Comparison of ENCODE assay signal across 27 cellular contexts in the genomic region with DNA sequence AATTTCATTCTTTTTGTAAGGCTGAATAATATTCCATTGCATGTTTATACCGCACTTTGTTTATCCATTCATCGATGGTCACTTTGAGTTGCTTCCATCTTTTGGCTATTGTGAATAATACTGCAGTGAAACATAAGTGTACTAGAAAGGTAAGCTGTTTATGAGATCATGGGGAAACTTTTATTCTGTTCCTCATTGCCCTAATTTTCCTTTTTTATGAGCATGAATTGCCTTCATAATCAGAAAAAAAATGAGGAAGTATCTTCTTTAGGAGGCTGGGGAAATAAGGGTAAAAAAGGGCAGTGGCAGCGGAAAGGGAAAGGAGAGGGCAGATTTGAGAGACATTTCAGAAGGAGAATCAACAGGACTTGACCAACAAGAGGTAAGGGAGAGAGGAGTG. TPM values are rescaled to one million over a fixed set of nuclear protein-coding genes. Genes with fewer than 3 reads are reported as not detected.
DNase-seq lines count a peak whose midpoint lies in the region; ATAC-seq and TF ChIP-seq lines count a peak whose summit lies in the region.
"Had no signal": no experiment of that assay in that cellular context is flagged by ENCODE, and none has a peak within 500 bp of the region (broad histone marks: within the 10 kb centered on the region; RNA-seq: fewer than 3 reads in every experiment).

No MANE protein-coding gene starts in this region.

- DNase-seq in activated naive CD4-positive, alpha-beta T cell treated with anti-CD3 and anti-CD28 coated beads, Interleukin-2, amount 10 ng/mL, durations not matched to agents 7 days and 5 days = no peak
- no peak for DNase-seq in T-helper 17 cell
- DNase-seq in mucosa of descending colon = no peak
- DNase-seq in stomach = no peak
- no peak for DNase-seq in dorsolateral prefrontal cortex
- DNase-seq in cerebellar nuclear complex (lab: John Stamatoyannopoulos, UW) = no peak
- DNase-seq: activated CD4-positive, alpha-beta T cell treated with anti-CD3 and anti-CD28 coated beads, Interleukin-2, amount 50 U/mL, for 4 hours; activated CD8-positive, alpha-beta memory T cell treated with anti-CD3 and anti-CD28 coated beads, Interleukin-2, amount 50 U/mL, for 48 hours; effector memory CD4-positive, alpha-beta T cell; GM23248; NCI-H1092; NCI-H2029 treated with DMSO at 0.1 percent for 48 hours; NCI-H345; NCI-H774; occipital lobe; PC-3; SHP77; stimulated activated CD4-positive, alpha-beta T cell treated with anti-CD3 and anti-CD28 coated beads, Interleukin-2, amount 100 ng/mL, for 48 hours; stimulated activated naive CD4-positive, alpha-beta T cell treated with Interleukin-2 at 50 U/mL for 16 hours; T-helper 1 cell; tibial artery had no signal

- H3K27ac ChIP-seq in stomach (peak overlapping the region in 1 of 5 donors; percentile 43), dorsolateral prefrontal cortex (peak overlapping the region in 3 of 59 donors; percentile 7 to 9 (median 9))
- H3K27ac ChIP-seq: A549, GM23248, KMS-11, tibial artery, VCaP had no signal

- H3K9me3 Mint-ChIP-seq in activated naive CD4-positive, alpha-beta T cell treated with anti-CD3 and anti-CD28 coated beads, Interleukin-2, amount 50 U/mL, for 24 hours = no peaks in the 10 kb centered on the region
- no peaks in the 10 kb centered on the region for H3K9me3 Mint-ChIP-seq in activated naive CD4-positive, alpha-beta T cell treated with anti-CD3 and anti-CD28 coated beads, Interleukin-2, amount 10 ng/mL, durations not matched to agents 7 days and 5 days

- H3K4me3 ChIP-seq in mucosa of descending colon = no peak overlapping the region
- H3K4me3 ChIP-seq in stomach = no peak overlapping the region
- H3K4me3 ChIP-seq in dorsolateral prefrontal cortex = no peak overlapping the region
- H3K4me3 ChIP-seq: A549, GM23248, lung, tibial artery had no signal

- intact Hi-C loops in mucosa of descending colon (cut with DNase I, micrococcal nuclease) = loop anchor here in 1 of 2 donors (10.0 kb wide), 1 partner anchor 69 kb away; no protein-coding TSS in a partner anchor
- intact Hi-C loops in stomach (cut with DNase I; ENCODE audit: low total_unique reads) = no loop called here
- intact Hi-C loops in dorsolateral prefrontal cortex (cut with DNase I) = no loop called here

- no peak for TF ChIP-seq EP300 in stomach (IDR thresholded peaks at IDR 0.05)

- peak overlapping the region; percentile 52 for H3K27ac Mint-ChIP-seq in activated naive CD4-positive, alpha-beta T cell treated with anti-CD3 and anti-CD28 coated beads, Interleukin-2, amount 50 U/mL, for 24 hours
- H3K27ac Mint-ChIP-seq in activated naive CD4-positive, alpha-beta T cell treated with anti-CD3 and anti-CD28 coated beads, Interleukin-2, amount 10 ng/mL, durations not matched to agents 7 days and 5 days = no peak overlapping the region
- H3K27ac Mint-ChIP-seq in T-helper 17 cell = peak overlapping the region; percentile 65

- H3K4me1 ChIP-seq in mucosa of descending colon (ENCODE audit: low read depth) (peaks cover 35% of the 10 kb centered on the region), stomach (peaks cover 9 to 51% (median 30%) of the 10 kb centered on the region in 4 donors)

- TF ChIP-seq CTCF in mucosa of descending colon (IDR thresholded peaks at IDR 0.05) (no peak), stomach (IDR thresholded peaks at IDR 0.05) (no peak), dorsolateral prefrontal cortex (IDR thresholded peaks at IDR 0.05 in 54 of 56, conservative IDR thresholded peaks at IDR 0.05 in 2 of 56; ENCODE audit: low read depth in 1 of 56, partially characterized antibody in 56 of 56) (no peak)

- no peak overlapping the region for H3K4me3 Mint-ChIP-seq in activated naive CD4-positive, alpha-beta T cell treated with anti-CD3 and anti-CD28 coated beads, Interleukin-2, amount 50 U/mL, for 24 hours
- H3K4me3 Mint-ChIP-seq in activated naive CD4-positive, alpha-beta T cell treated with anti-CD3 and anti-CD28 coated beads, Interleukin-2, amount 10 ng/mL, durations not matched to agents 7 days and 5 days = no peak overlapping the region
- H3K4me3 Mint-ChIP-seq in T-helper 17 cell = no peak overlapping the region

- CTCF ChIA-PET in activated naive CD4-positive, alpha-beta T cell treated with anti-CD3 and anti-CD28 coated beads, Interleukin-2, amount 10 ng/mL, durations not matched to agents 7 days and 5 days (lab: Charles Lee) = no interaction called here

- WGBS in stomach, 5 donors = 81 to 93% (median 86%) methylated on average over 3 of the region's 3 CpGs

- H3K27me3 ChIP-seq in stomach (no peaks in the 10 kb centered on the region), dorsolateral prefrontal cortex (no peaks in the 10 kb centered on the region)
- H3K27me3 ChIP-seq: tibial artery had no signal

- no peaks in the 10 kb centered on the region for H3K36me3 Mint-ChIP-seq in activated naive CD4-positive, alpha-beta T cell treated with anti-CD3 and anti-CD28 coated beads, Interleukin-2, amount 50 U/mL, for 24 hours
- H3K36me3 Mint-ChIP-seq in activated naive CD4-positive, alpha-beta T cell treated with anti-CD3 and anti-CD28 coated beads, Interleukin-2, amount 10 ng/mL, durations not matched to agents 7 days and 5 days = no peaks in the 10 kb centered on the region
- H3K36me3 Mint-ChIP-seq in T-helper 17 cell (ENCODE audit: low read depth) = no peaks in the 10 kb centered on the region

- ATAC-seq in T-helper 17 cell = no peak
- ATAC-seq in mucosa of descending colon = peak; percentile 74
- no peak for ATAC-seq in HG03135 (IDR thresholded peaks at IDR 0.05; ENCODE audit: unreplicated experiment)
- ATAC-seq: A549, PC-3 had no signal

- H3K36me3 ChIP-seq in mucosa of descending colon (ENCODE audit: low read depth) (no peaks in the 10 kb centered on the region), stomach (no peaks in the 10 kb centered on the region)
- H3K36me3 ChIP-seq: tibial artery had no signal

- TF ChIP-seq POLR2A in stomach (IDR thresholded peaks at IDR 0.05) = no peak

- peaks cover 5% of the 10 kb centered on the region for H3K4me1 Mint-ChIP-seq in activated naive CD4-positive, alpha-beta T cell treated with anti-CD3 and anti-CD28 coated beads, Interleukin-2, amount 50 U/mL, for 24 hours
- H3K4me1 Mint-ChIP-seq in activated naive CD4-positive, alpha-beta T cell treated with anti-CD3 and anti-CD28 coated beads, Interleukin-2, amount 10 ng/mL, durations not matched to agents 7 days and 5 days = peaks cover 6% of the 10 kb centered on the region
- H3K4me1 Mint-ChIP-seq in T-helper 17 cell = peaks cover 4% of the 10 kb centered on the region

- no peaks in the 10 kb centered on the region for H3K9me3 ChIP-seq in T-helper 17 cell (ENCODE audit: control insufficient read depth, low read length, poor library complexity, severe bottlenecking)
- no peaks in the 10 kb centered on the region for H3K9me3 ChIP-seq in mucosa of descending colon
- no peaks in the 10 kb centered on the region for H3K9me3 ChIP-seq in stomach
- H3K9me3 ChIP-seq: A549, tibial artery had no signal

- H3K27me3 Mint-ChIP-seq in activated naive CD4-positive, alpha-beta T cell treated with anti-CD3 and anti-CD28 coated beads, Interleukin-2, amount 50 U/mL, for 24 hours = no peaks in the 10 kb centered on the region
- peaks cover 13% of the 10 kb centered on the region for H3K27me3 Mint-ChIP-seq in activated naive CD4-positive, alpha-beta T cell treated with anti-CD3 and anti-CD28 coated beads, Interleukin-2, amount 10 ng/mL, durations not matched to agents 7 days and 5 days
- no peaks in the 10 kb centered on the region for H3K27me3 Mint-ChIP-seq in T-helper 17 cell

RNA-seq across cellular contexts. Expression of a gene that starts 14.3 kb away (rescaled TPM):
- 10 to 100 TPM; 62.8 to 76.2 TPM for total RNA-seq in T-helper 17 cell
- total RNA-seq in mucosa of descending colon = 100 to 1,000 TPM; 103 to 128 (median 110) TPM
- 100 to 1,000 TPM in 1 of 5 donors, 10 to 100 TPM in 3, 1 to 10 TPM in 1; 9.6 to 109 (median 84.6) TPM for total RNA-seq in stomach
- polyA plus RNA-seq in stomach = 10 to 100 TPM; 17.4 to 25.0 (median 24.0) TPM
- 100 to 1,000 TPM; 107 to 236 (median 191) TPM for total RNA-seq in dorsolateral prefrontal cortex

RNA-seq across cellular contexts. Expression of a gene that starts 46.2 kb away (rescaled TPM):
- total RNA-seq in T-helper 17 cell (1 to 10 TPM; 2.2 to 4.5 TPM), mucosa of descending colon (100 to 1,000 TPM in 1 of 3 donors, 10 to 100 TPM in 2; 39.9 to 101 (median 42.4) TPM), stomach (100 to 1,000 TPM in 1 of 5 donors, 10 to 100 TPM in 4; 17.4 to 113 (median 41.7) TPM), dorsolateral prefrontal cortex (100 to 1,000 TPM in 6 of 120 experiments, 10 to 100 TPM in 114; 35.0 to 115 (median 72.9) TPM)
- 100 to 1,000 TPM in 1 of 3 donors, 10 to 100 TPM in 2; 52.0 to 124 (median 86.9) TPM for polyA plus RNA-seq in stomach
